ENCODE assay signal across 8 cellular contexts in the genomic region with DNA sequence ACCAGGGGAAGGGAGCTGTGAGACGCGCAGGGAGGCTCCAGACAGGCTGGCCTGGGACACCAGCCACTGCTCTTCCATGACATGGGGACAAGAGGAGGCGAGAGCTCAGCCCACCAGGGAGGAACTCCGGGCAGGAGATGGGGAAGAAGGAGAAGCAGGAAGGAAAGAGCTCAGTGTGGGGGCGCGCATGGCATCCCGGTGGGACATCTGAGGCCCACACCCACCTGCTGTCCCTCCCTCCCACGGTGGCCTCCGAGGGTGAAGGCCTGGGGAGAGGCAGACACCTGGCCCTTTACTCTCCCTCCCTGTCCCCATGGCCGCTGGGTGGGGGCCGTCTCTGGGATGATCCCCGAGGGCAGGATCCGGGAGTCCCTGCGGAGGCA. TPM values are rescaled to one million over a fixed set of nuclear protein-coding genes. Genes with fewer than 3 reads are reported as not detected.
DNase-seq lines count a peak whose midpoint lies in the region; ATAC-seq, FAIRE-seq and TF ChIP-seq lines count a peak whose summit lies in the region.
"Not testable (repeated sequence)": the region's sequence is repeated elsewhere in the genome, so short reads cannot be mapped to it uniquely, and the experiment has no call there.
"Had no signal": no experiment of that assay in that cellular context is flagged by ENCODE, and none has a peak within 500 bp of the region (broad histone marks: within the 10 kb centered on the region; RNA-seq: fewer than 3 reads in every experiment).

No MANE protein-coding gene starts in this region.

- TF ChIP-seq CTCF in AG04450 (IDR thresholded peaks at IDR 0.05; ENCODE audit: low read depth, low read length); WTC11 (IDR thresholded peaks at IDR 0.05); bronchial epithelial cell (IDR thresholded peaks at IDR 0.05; ENCODE audit: insufficient read depth, low read length, severe bottlenecking): not testable (repeated sequence)

- peak overlapping the region; percentile 97 for H3K27ac Mint-ChIP-seq in WTC11

- FAIRE-seq in bronchial epithelial cell (lab: Jason Lieb, UNC), result not testable (repeated sequence)

- not testable (repeated sequence) for H3K36me3 ChIP-seq in bronchial epithelial cell (ENCODE audit: control insufficient read depth, insufficient read depth, low read length); rectal smooth muscle tissue (ENCODE audit: control insufficient read depth, insufficient read depth, low read length)

- not testable (repeated sequence) for DNase-seq in AG04450 (ENCODE audit: low read depth, low spot score); WTC11 (ENCODE audit: low spot score); bronchial epithelial cell (ENCODE audit: low read depth); left lobe of liver (ENCODE audit: low spot score)

- H3K4me3 ChIP-seq in AG04450 (ENCODE audit: low read depth, low read length) (peak overlapping the region; percentile 29), bronchial epithelial cell (ENCODE audit: low read depth, low read length) (peak overlapping the region; percentile 51), rectal smooth muscle tissue (ENCODE audit: low read length) (peak overlapping the region; percentile 41)

- H3K27ac ChIP-seq in AG04450 (ENCODE audit: low read depth, low read length), result not testable (repeated sequence)
- H3K27ac ChIP-seq in rectal smooth muscle tissue (ENCODE audit: low read depth, low read length), result peak overlapping the region; percentile 83

- H3K36me3 Mint-ChIP-seq in WTC11, result not testable (repeated sequence)

- not testable (repeated sequence) for H3K9me3 ChIP-seq in AG04450 (ENCODE audit: control insufficient read depth, insufficient read depth, low read length)

- peaks cover 63% of the 10 kb centered on the region for H3K4me1 Mint-ChIP-seq in WTC11

- POLR2A ChIA-PET in AG04450 (lab: Yijun Ruan, JAX), result not testable (repeated sequence)
- POLR2A ChIA-PET in WTC11 (lab: Charles Lee), result interaction anchor here (0.7 kb wide), 1 partner anchor 75 kb away, joined by 3 read pairs; no protein-coding TSS in a partner anchor

- ATAC-seq in HG02885 (IDR thresholded peaks at IDR 0.05; ENCODE audit: poor library complexity, unreplicated experiment) (peak; percentile 10), WTC11 (peak; percentile 3), left lobe of liver (peak; percentile 3)

- not testable (repeated sequence) for H3K27me3 ChIP-seq in AG04450 (ENCODE audit: control insufficient read depth, insufficient read depth, low read length); bronchial epithelial cell (ENCODE audit: control insufficient read depth, insufficient read depth, low read length); rectal smooth muscle tissue (ENCODE audit: control insufficient read depth, insufficient read depth, low read length)

- H3K9ac ChIP-seq in rectal smooth muscle tissue (ENCODE audit: low read length), result not testable (repeated sequence)

- H3K27me3 Mint-ChIP-seq in WTC11 (ENCODE audit: low read depth), result not testable (repeated sequence)

- not testable (repeated sequence) for H3K9me3 Mint-ChIP-seq in WTC11

- CTCF ChIA-PET in AG04450 (lab: Charles Lee), result not testable (repeated sequence)
- CTCF ChIA-PET in WTC11 (lab: Charles Lee), result interaction anchor here (0.6 to 1.8 kb wide), 4 partner anchors 12 to 239 kb away, joined by 3 read pairs; no protein-coding TSS in a partner anchor

- H3K4me1 ChIP-seq in rectal smooth muscle tissue (ENCODE audit: control insufficient read depth, insufficient read depth, low read length), result not testable (repeated sequence)

- peak overlapping the region; percentile 78 for H3K4me3 Mint-ChIP-seq in WTC11

TF ChIP-seq in WTC11, 78 proteins besides CTCF, POLR2A, EP300 and RAD21:
- peak; percentile 46 for TF ChIP-seq ZNF423 (CRISPR knock-in tag; IDR thresholded peaks at IDR 0.05)

RNA-seq across cellular contexts. Expression of gene APOBEC3F, which starts 0.5 kb away (rescaled TPM):
- polyA plus RNA-seq in AG04450 (2011; rRNA removed), result 7.9 and 9.8 TPM in 2 replicates
- 14.0 and 19.0 TPM in 2 replicates for polyA minus RNA-seq in AG04450 (2011; rRNA and poly(A)+ RNA removed)
- total RNA-seq in WTC11 (2021), result 8.7 to 13.1 TPM (median 11.0 TPM) in 3 replicates
- total RNA-seq in bronchial epithelial cell, result 0.79 and 2.0 TPM in 2 replicates
- 3.1 TPM for total RNA-seq in left lobe of liver

RNA-seq across cellular contexts. Expression of gene APOBEC3D, which starts 19.2 kb away (rescaled TPM):
- 0.73 and 1.4 TPM in 2 replicates for polyA plus RNA-seq in AG04450 (2011; rRNA removed)
- polyA minus RNA-seq in AG04450 (2011; rRNA and poly(A)+ RNA removed), result 0.87 and 1.0 TPM in 2 replicates
- total RNA-seq in WTC11 (2021) (5.4 to 10.6 TPM (median 7.0 TPM) in 3 replicates), bronchial epithelial cell (0.26 TPM in 1 of 2 replicates, not detected in the other), left lobe of liver (0.83 TPM)
- total RNA-seq: foreskin keratinocyte, HT-29 had no signal

RNA-seq across cellular contexts. Expression of gene APOBEC3C, which starts 26.1 kb away (rescaled TPM):
- 35.5 and 41.3 TPM in 2 replicates for polyA plus RNA-seq in AG04450 (2011; rRNA removed)
- polyA minus RNA-seq in AG04450 (2011; rRNA and poly(A)+ RNA removed), result 31.8 and 33.4 TPM in 2 replicates
- total RNA-seq in WTC11 (2021), result 33.4 to 40.4 TPM (median 39.4 TPM) in 3 replicates
- 4.1 and 4.2 TPM in 2 replicates for total RNA-seq in bronchial epithelial cell
- total RNA-seq in left lobe of liver, result 2.5 TPM

RNA-seq across cellular contexts. Expression of gene APOBEC3G, which starts 36.9 kb away (rescaled TPM):
- polyA plus RNA-seq in AG04450 (2011; rRNA removed), result 11.0 and 12.2 TPM in 2 replicates
- polyA minus RNA-seq in AG04450 (2011; rRNA and poly(A)+ RNA removed), result 10.4 and 11.4 TPM in 2 replicates
- total RNA-seq in WTC11 (2021), result 1.8 to 2.2 TPM (median 2.1 TPM) in 3 replicates
- total RNA-seq in bronchial epithelial cell, result 1.2 and 3.4 TPM in 2 replicates
- 1.3 TPM for total RNA-seq in left lobe of liver
- total RNA-seq: HT-29 had no signal

RNA-seq across cellular contexts. Expression of gene APOBEC3H, which starts 56.9 kb away (rescaled TPM):
- polyA plus RNA-seq in AG04450 (2011; rRNA removed), result 0.11 and 0.42 TPM in 2 replicates
- polyA minus RNA-seq in AG04450 (2011; rRNA and poly(A)+ RNA removed), result not detected in 2 replicates
- total RNA-seq in WTC11 (2021), result 0.42 to 0.80 TPM (median 0.66 TPM) in 3 replicates
- total RNA-seq in bronchial epithelial cell, result 0.13 and 0.26 TPM in 2 replicates
- total RNA-seq in left lobe of liver, result not detected
- total RNA-seq: HT-29 had no signal
